8 cellular contexts compared by ENCODE assay signal in genomic region chr14:76924363-76925151, GRCh38.
DNase-seq lines count a peak whose midpoint lies in the region; ATAC-seq and TF ChIP-seq lines count a peak whose summit lies in the region.

No MANE protein-coding gene starts in this region.

- no peak overlapping the region for H3K9ac ChIP-seq in SK-N-SH

- peaks cover 26% of the 10 kb centered on the region for H3F3A ChIP-seq in SK-N-SH (replicated peaks; ENCODE audit: insufficient read depth)

- WGBS in SK-N-SH (ENCODE audit: low lambda C conversion rate): 53% methylated on average over 15 of the region's 18 CpGs

- no peak overlapping the region for H3K4me3 ChIP-seq in SK-N-SH (ENCODE audit: low read depth in 2 of 2, low read length in 1 of 2)

- no peaks in the 10 kb centered on the region for H3K36me3 Mint-ChIP-seq in natural killer cell
- H3K36me3 Mint-ChIP-seq in natural killer cell treated with Interleukin-12 subunit alpha and Interleukin-12 subunit beta and Interleukin-15 and Interleukin-18, amount 100 ng/mL, for 72 hours: no peaks in the 10 kb centered on the region

- H3K27me3 ChIP-seq in SK-N-SH (ENCODE audit: insufficient read depth): no peaks in the 10 kb centered on the region

- H3K27ac ChIP-seq in SK-N-SH (ENCODE audit: low read depth in 2 of 2, low read length in 1 of 2): peak overlapping the region; percentile 70 to 100; a peak in 3 of 4 replicates
- H3K27ac ChIP-seq in temporal lobe (ENCODE audit: low read depth, low read length): peak overlapping the region; percentile 75

- H3K9me2 ChIP-seq in SK-N-SH: no peaks in the 10 kb centered on the region

- no peaks in the 10 kb centered on the region for H3K9me3 Mint-ChIP-seq in natural killer cell
- no peaks in the 10 kb centered on the region for H3K9me3 Mint-ChIP-seq in natural killer cell treated with Interleukin-12 subunit alpha and Interleukin-12 subunit beta and Interleukin-15 and Interleukin-18, amount 100 ng/mL, for 72 hours

- H3K4me2 ChIP-seq in SK-N-SH: peak overlapping the region; percentile 20; the same call in 1 of the 2 replicates

- TF ChIP-seq EP300 in SK-N-SH (IDR thresholded peaks at IDR 0.05; ENCODE audit: borderline replicate concordance in 1 of 2, low read depth in 1 of 2, low read length in 1 of 2): peak in 1 of 2 experiments; percentile 52; a peak in 1 of 4 replicates

- ATAC-seq in natural killer cell: no peak
- ATAC-seq in natural killer cell treated with Interleukin-12 subunit alpha and Interleukin-12 subunit beta and Interleukin-15 and Interleukin-18, amount 100 ng/mL, for 72 hours: no peak

- TF ChIP-seq CTCF in natural killer cell (IDR thresholded peaks at IDR 0.05) (no peak), SK-N-SH (IDR thresholded peaks at IDR 0.05) (no peak)

- peaks cover 67 to 77% of the 10 kb centered on the region in 2 experiments for H3K4me1 ChIP-seq in SK-N-SH (ENCODE audit: control insufficient read depth in 1 of 2, insufficient read depth in 2 of 2, low read depth in 1 of 2, low read length in 1 of 2)

- H2AFZ ChIP-seq in SK-N-SH (ENCODE audit: low read depth): no peak overlapping the region

- no peak for DNase-seq in natural killer cell
- no peak for DNase-seq in natural killer cell treated with Interleukin-12 subunit alpha and Interleukin-12 subunit beta and Interleukin-15 and Interleukin-18, amount 100 ng/mL, for 72 hours (ENCODE audit: low spot score)
- DNase-seq in SK-N-SH: peak; percentile 85
- peak; percentile 63 to 92 (median 80) for DNase-seq in head of caudate nucleus
- DNase-seq in SKM-1 (lab: John Stamatoyannopoulos, UW; ENCODE audit: unreplicated experiment): no peak
- DNase-seq in GM03348 (ENCODE audit: low spot score): no peak
- no peak for DNase-seq in superior temporal gyrus (ENCODE audit: extremely low spot score)

- intact Hi-C loops in natural killer cell (cut with micrococcal nuclease): no loop called here
- intact Hi-C loops in head of caudate nucleus (cut with DNase I): no loop called here

- no peaks in the 10 kb centered on the region for H3K9me3 ChIP-seq in SK-N-SH

- H3K79me2 ChIP-seq in SK-N-SH (ENCODE audit: insufficient read depth): no peaks in the 10 kb centered on the region

- H3K36me3 ChIP-seq in SK-N-SH (replicated peaks in 1 of 2; ENCODE audit: control insufficient read depth in 1 of 2, insufficient read depth in 2 of 2, low read length in 1 of 2): no peaks in the 10 kb centered on the region

- POLR2A ChIA-PET in SK-N-SH (lab: Yijun Ruan, JAX): interaction anchor here (0.6 to 1.6 kb wide), 5 partner anchors 17 to 117 kb away, joined by 3 to 7 read pairs (median 3); no protein-coding TSS in a partner anchor

- H4K20me1 ChIP-seq in SK-N-SH (ENCODE audit: insufficient read depth): no peaks in the 10 kb centered on the region

- CTCF ChIA-PET in SK-N-SH (lab: Yijun Ruan, JAX): interaction anchor here (0.6 to 9.4 kb wide), 13 partner anchors 7 to 144 kb away, joined by 3 to 133 read pairs (median 3); no protein-coding TSS in a partner anchor

- H3K27me3 Mint-ChIP-seq in natural killer cell (ENCODE audit: low read depth in 2 of 2): no peaks in the 10 kb centered on the region
- H3K27me3 Mint-ChIP-seq in natural killer cell treated with Interleukin-12 subunit alpha and Interleukin-12 subunit beta and Interleukin-15 and Interleukin-18, amount 100 ng/mL, for 72 hours: no peaks in the 10 kb centered on the region

- no peak; the same call in 1 of the 2 replicates for TF ChIP-seq RAD21 in SK-N-SH (IDR thresholded peaks at IDR 0.05; ENCODE audit: low read length)

- peak overlapping the region; percentile 56 to 89 for H3K27ac Mint-ChIP-seq in natural killer cell
- no peak overlapping the region for H3K27ac Mint-ChIP-seq in natural killer cell treated with Interleukin-12 subunit alpha and Interleukin-12 subunit beta and Interleukin-15 and Interleukin-18, amount 100 ng/mL, for 72 hours

- no peak overlapping the region for H3K4me3 Mint-ChIP-seq in natural killer cell
- H3K4me3 Mint-ChIP-seq in natural killer cell treated with Interleukin-12 subunit alpha and Interleukin-12 subunit beta and Interleukin-15 and Interleukin-18, amount 100 ng/mL, for 72 hours: no peak overlapping the region

- H3K4me1 Mint-ChIP-seq in natural killer cell: peaks cover 32 to 63% of the 10 kb centered on the region in 2 donors
- H3K4me1 Mint-ChIP-seq in natural killer cell treated with Interleukin-12 subunit alpha and Interleukin-12 subunit beta and Interleukin-15 and Interleukin-18, amount 100 ng/mL, for 72 hours (ENCODE audit: low read depth in 2 of 2): peaks cover 24 to 46% of the 10 kb centered on the region in 2 donors

TF ChIP-seq in SK-N-SH, 30 proteins besides CTCF, POLR2A, EP300 and RAD21:
- no peak for TF ChIP-seq TEAD4 (IDR thresholded peaks at IDR 0.05; ENCODE audit: borderline replicate concordance, insufficient read depth)
- TF ChIP-seq, protein P1, sequence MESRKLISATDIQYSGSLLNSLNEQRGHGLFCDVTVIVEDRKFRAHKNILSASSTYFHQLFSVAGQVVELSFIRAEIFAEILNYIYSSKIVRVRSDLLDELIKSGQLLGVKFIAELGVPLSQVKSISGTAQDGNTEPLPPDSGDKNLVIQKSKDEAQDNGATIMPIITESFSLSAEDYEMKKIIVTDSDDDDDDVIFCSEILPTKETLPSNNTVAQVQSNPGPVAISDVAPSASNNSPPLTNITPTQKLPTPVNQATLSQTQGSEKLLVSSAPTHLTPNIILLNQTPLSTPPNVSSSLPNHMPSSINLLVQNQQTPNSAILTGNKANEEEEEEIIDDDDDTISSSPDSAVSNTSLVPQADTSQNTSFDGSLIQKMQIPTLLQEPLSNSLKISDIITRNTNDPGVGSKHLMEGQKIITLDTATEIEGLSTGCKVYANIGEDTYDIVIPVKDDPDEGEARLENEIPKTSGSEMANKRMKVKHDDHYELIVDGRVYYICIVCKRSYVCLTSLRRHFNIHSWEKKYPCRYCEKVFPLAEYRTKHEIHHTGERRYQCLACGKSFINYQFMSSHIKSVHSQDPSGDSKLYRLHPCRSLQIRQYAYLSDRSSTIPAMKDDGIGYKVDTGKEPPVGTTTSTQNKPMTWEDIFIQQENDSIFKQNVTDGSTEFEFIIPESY (IDR thresholded peaks at IDR 0.05; ENCODE audit: borderline replicate concordance, low read depth): no peak
- TF ChIP-seq ELF1 (IDR thresholded peaks at IDR 0.05): no peak
- TF ChIP-seq IRF3 (IDR thresholded peaks at IDR 0.05; ENCODE audit: low read depth, low read length): no peak
- TF ChIP-seq RXRA (IDR thresholded peaks at IDR 0.05; ENCODE audit: borderline replicate concordance, low read depth): no peak
- no peak for TF ChIP-seq POLR2AphosphoS5 (IDR thresholded peaks at IDR 0.05; ENCODE audit: low read depth, low read length)
- TF ChIP-seq USF2 (IDR thresholded peaks at IDR 0.05; ENCODE audit: borderline replicate concordance, low read depth, low read length): peak; percentile 37; the same call in 1 of the 2 replicates
- TF ChIP-seq PBX3 (IDR thresholded peaks at IDR 0.05): no peak
- peak; percentile 81; the same call in 1 of the 2 replicates for TF ChIP-seq USF1 (IDR thresholded peaks at IDR 0.05; ENCODE audit: borderline replicate concordance, low read depth)
- no peak for TF ChIP-seq EZH2phosphoT487 (IDR thresholded peaks at IDR 0.05; ENCODE audit: borderline replicate concordance, low read depth)
- TF ChIP-seq MXI1 (IDR thresholded peaks at IDR 0.05; ENCODE audit: low read depth, low read length): peak; percentile 89
- no peak for TF ChIP-seq JUND (IDR thresholded peaks at IDR 0.05)
- TF ChIP-seq NFIC (IDR thresholded peaks at IDR 0.05; ENCODE audit: borderline replicate concordance): no peak
- no peak for TF ChIP-seq FOSL2 (IDR thresholded peaks at IDR 0.05; ENCODE audit: borderline replicate concordance, low read depth)
- peak; percentile 5; the same call in 1 of the 2 replicates for TF ChIP-seq RCOR1 (IDR thresholded peaks at IDR 0.05; ENCODE audit: low read length)
- no peak for TF ChIP-seq GABPA (IDR thresholded peaks at IDR 0.05; ENCODE audit: low read depth)
- no peak; the same call in 1 of the 2 replicates for TF ChIP-seq GATA2 (CRISPR knock-in tag; IDR thresholded peaks at IDR 0.05)
- peak; percentile 67 for TF ChIP-seq CHD2 (IDR thresholded peaks at IDR 0.05; ENCODE audit: low read length, partially characterized antibody)
- TF ChIP-seq TCF12 (IDR thresholded peaks at IDR 0.05): no peak

Comparison
In these comparisons a context has a peak if more than half of its experiments do, and no peak if none do; other contexts are left out.
1. H3K27ac Mint-ChIP-seq: peak in natural killer cell (2 of 2); none in natural killer cell treated with Interleukin-12 subunit alpha and Interleukin-12 subunit beta and Interleukin-15 and Interleukin-18, amount 100 ng/mL, for 72 hours (0 of 2).
2. DNase-seq: peak in SK-N-SH (single experiment) and head of caudate nucleus (42 of 42); none in natural killer cell (single experiment), natural killer cell treated with Interleukin-12 subunit alpha and Interleukin-12 subunit beta and Interleukin-15 and Interleukin-18, amount 100 ng/mL, for 72 hours (single experiment), SKM-1 (single experiment), GM03348 (single experiment) and superior temporal gyrus (single experiment).